In genomic region chr7:128814496-128814895, GRCh38 we compare ENCODE assay signal across 30 cellular contexts. TPM values are rescaled to one million over a fixed set of nuclear protein-coding genes. Genes with fewer than 3 reads are reported as not detected.
DNase-seq lines count a peak whose midpoint lies in the region; ATAC-seq and TF ChIP-seq lines count a peak whose summit lies in the region.
"Had no signal": no experiment of that assay in that cellular context is flagged by ENCODE, and none has a peak within 500 bp of the region (broad histone marks: within the 10 kb centered on the region; RNA-seq: fewer than 3 reads in every experiment).

No MANE protein-coding gene starts in this region.

- H3K4me3 Mint-ChIP-seq in brain: no peak overlapping the region
- H3K4me3 Mint-ChIP-seq in T-helper 2 cell treated with Interferon-gamma antibody and Interleukin-4, amounts not matched to agents 5 μg/mL and 100 μg/mL, for 36 hours: no peak overlapping the region
- H3K4me3 Mint-ChIP-seq: activated CD4-positive, alpha-beta T cell treated with anti-CD3 and anti-CD28 coated beads, Interleukin-2, amount 10 ng/mL, durations not matched to agents 24 days and 14 days; activated naive CD4-positive, alpha-beta T cell treated with anti-CD3 and anti-CD28 coated beads, Interleukin-2, amount 10 ng/mL, durations not matched to agents 7 days and 5 days; activated T-cell treated with anti-CD3 and anti-CD28 coated beads, Interleukin-2, amount 50 U/mL, for 72 hours; CD8-positive, alpha-beta T cell had no signal

- H3K27me3 Mint-ChIP-seq in brain: no peaks in the 10 kb centered on the region
- peaks cover 2% of the 10 kb centered on the region for H3K27me3 Mint-ChIP-seq in T-helper 2 cell treated with Interferon-gamma antibody and Interleukin-4, amounts not matched to agents 5 μg/mL and 100 μg/mL, for 36 hours (ENCODE audit: low read depth)

- no peaks in the 10 kb centered on the region for H3K9me3 Mint-ChIP-seq in brain
- H3K9me3 Mint-ChIP-seq in T-helper 2 cell treated with Interferon-gamma antibody and Interleukin-4, amounts not matched to agents 5 μg/mL and 100 μg/mL, for 36 hours: no peaks in the 10 kb centered on the region
- H3K9me3 Mint-ChIP-seq: activated CD4-positive, alpha-beta T cell treated with anti-CD3 and anti-CD28 coated beads, Interleukin-2, amount 10 ng/mL, durations not matched to agents 24 days and 14 days; activated naive CD4-positive, alpha-beta T cell treated with anti-CD3 and anti-CD28 coated beads, Interleukin-2, amount 10 ng/mL, durations not matched to agents 7 days and 5 days; activated T-cell treated with anti-CD3 and anti-CD28 coated beads, Interleukin-2, amount 50 U/mL, for 72 hours; CD8-positive, alpha-beta T cell; naive B cell had no signal

- H3K27ac Mint-ChIP-seq in brain: peak overlapping the region; percentile 39 to 92 (median 85)
- no peak overlapping the region for H3K27ac Mint-ChIP-seq in T-helper 2 cell treated with Interferon-gamma antibody and Interleukin-4, amounts not matched to agents 5 μg/mL and 100 μg/mL, for 36 hours
- H3K27ac Mint-ChIP-seq: activated CD4-positive, alpha-beta T cell treated with anti-CD3 and anti-CD28 coated beads, Interleukin-2, amount 10 ng/mL, durations not matched to agents 24 days and 14 days; activated naive CD4-positive, alpha-beta T cell treated with anti-CD3 and anti-CD28 coated beads, Interleukin-2, amount 10 ng/mL, durations not matched to agents 7 days and 5 days; activated T-cell treated with anti-CD3 and anti-CD28 coated beads, Interleukin-2, amount 50 U/mL, for 72 hours; CD8-positive, alpha-beta T cell had no signal

- peaks cover 6% of the 10 kb centered on the region for H3K36me3 Mint-ChIP-seq in brain
- no peaks in the 10 kb centered on the region for H3K36me3 Mint-ChIP-seq in T-helper 2 cell treated with Interferon-gamma antibody and Interleukin-4, amounts not matched to agents 5 μg/mL and 100 μg/mL, for 36 hours (ENCODE audit: low read depth)
- H3K36me3 Mint-ChIP-seq: activated naive CD4-positive, alpha-beta T cell treated with anti-CD3 and anti-CD28 coated beads, Interleukin-2, amount 10 ng/mL, durations not matched to agents 7 days and 5 days; CD8-positive, alpha-beta T cell; naive B cell had no signal

- TF ChIP-seq CTCF in brain (conservative IDR thresholded peaks at IDR 0.05): no peak

- H3K4me1 Mint-ChIP-seq in brain: peaks cover 22% of the 10 kb centered on the region
- H3K4me1 Mint-ChIP-seq in T-helper 2 cell treated with Interferon-gamma antibody and Interleukin-4, amounts not matched to agents 5 μg/mL and 100 μg/mL, for 36 hours (ENCODE audit: low read depth): no peaks in the 10 kb centered on the region
- H3K4me1 Mint-ChIP-seq: activated CD4-positive, alpha-beta T cell treated with anti-CD3 and anti-CD28 coated beads, Interleukin-2, amount 10 ng/mL, durations not matched to agents 24 days and 14 days; activated naive CD4-positive, alpha-beta T cell treated with anti-CD3 and anti-CD28 coated beads, Interleukin-2, amount 10 ng/mL, durations not matched to agents 7 days and 5 days had no signal

- ATAC-seq in HG03571 (IDR thresholded peaks at IDR 0.05; ENCODE audit: unreplicated experiment): no peak
- ATAC-seq: activated T-cell treated with anti-CD3 and anti-CD28 coated beads, Interleukin-2, amount 50 U/mL, for 72 hours; CD8-positive, alpha-beta T cell; heart left ventricle; left cardiac atrium had no signal

- DNase-seq in NCI-H146 (lab: John Stamatoyannopoulos, UW) (peak; percentile 38), NCI-H146 treated with DMSO at 0.1 percent for 48 hours (lab: John Stamatoyannopoulos, UW; ENCODE audit: unreplicated experiment) (no peak), midbrain (lab: John Stamatoyannopoulos, UW) (peak; percentile 62), superior temporal gyrus (ENCODE audit: extremely low spot score) (peak; percentile 70), cerebellum (ENCODE audit: low spot score) (no peak)
- no peak for DNase-seq in T-helper 2 cell treated with Interferon-gamma antibody and Interleukin-4, amounts not matched to agents 5 μg/mL and 100 μg/mL, for 36 hours (ENCODE audit: low spot score)
- DNase-seq: activated CD4-positive, alpha-beta T cell treated with anti-CD3 and anti-CD28 coated beads, Interleukin-2, amount 10 ng/mL, durations not matched to agents 24 days and 14 days; activated naive CD4-positive, alpha-beta T cell treated with anti-CD3 and anti-CD28 coated beads, Interleukin-2, amount 10 ng/mL, durations not matched to agents 7 days and 5 days; activated T-cell treated with anti-CD3 and anti-CD28 coated beads, Interleukin-2, amount 50 U/mL, for 72 hours; aorta; CD8-positive, alpha-beta T cell; DMS153; heart left ventricle; left cardiac atrium; mammary epithelial cell; MG63; naive B cell; NCI-H1436 treated with DMSO at 0.1 percent for 48 hours; NCI-H2227 treated with DMSO at 0.1 percent for 48 hours; NCI-H748 treated with DMSO at 0.1 percent for 48 hours; occipital lobe; OCI-M1; spleen; stimulated activated CD4-positive, alpha-beta T cell treated with anti-CD3 and anti-CD28 coated beads, Interleukin-4, amount 100 ng/mL, for 1 hour; stimulated activated naive CD4-positive, alpha-beta T cell treated with Interleukin-2 at 50 U/mL for 16 hours; thyroid gland; WERI-Rb-1 had no signal

RNA-seq across cellular contexts. Expression of gene FLNC, which starts 15.7 kb away (rescaled TPM):
- 7.8 TPM for polyA plus RNA-seq in brain (ENCODE audit: insufficient read depth, low read depth, low replicate concordance)
- total RNA-seq in cerebellum: 43.4 TPM

RNA-seq across cellular contexts. Expression of gene CCDC136, which starts 22.7 kb away (rescaled TPM):
- 33.2 TPM for polyA plus RNA-seq in brain (ENCODE audit: insufficient read depth, low read depth, low replicate concordance)
- 79.1 TPM for total RNA-seq in cerebellum

RNA-seq across cellular contexts. Expression of gene OPN1SW, which starts 38.9 kb away (rescaled TPM):
- not detected for polyA plus RNA-seq in brain (ENCODE audit: insufficient read depth, low read depth, low replicate concordance)
- 0.45 TPM for total RNA-seq in cerebellum
- total RNA-seq: activated CD4-positive, alpha-beta T cell treated with anti-CD3 and anti-CD28 coated beads, Interleukin-2, amount 10 ng/mL, durations not matched to agents 24 days and 14 days; activated T-cell treated with anti-CD3 and anti-CD28 coated beads, Interleukin-2, amount 50 U/mL, for 72 hours; aorta; cardiac septum; CD8-positive, alpha-beta T cell; heart left ventricle; left cardiac atrium; mammary epithelial cell; occipital lobe; spleen; thyroid gland had no signal
- polyA plus RNA-seq: aorta, heart left ventricle, mammary epithelial cell, spleen had no signal

RNA-seq across cellular contexts. Expression of gene ATP6V1F, which starts 48.2 kb away (rescaled TPM):
- 392 TPM for polyA plus RNA-seq in brain (ENCODE audit: insufficient read depth, low read depth, low replicate concordance)
- 58.4 TPM for total RNA-seq in cerebellum

Comparison
In these comparisons a context has a peak if more than half of its experiments do, and no peak if none do; other contexts are left out.
1. DNase-seq: peak in NCI-H146 (single experiment), midbrain (single experiment) and superior temporal gyrus (single experiment); none in NCI-H146 treated with DMSO at 0.1 percent for 48 hours (single experiment), T-helper 2 cell treated with Interferon-gamma antibody and Interleukin-4, amounts not matched to agents 5 μg/mL and 100 μg/mL, for 36 hours (single experiment) and cerebellum (single experiment).